ENCODE assay signal across 1 cellular context in the genomic region with DNA sequence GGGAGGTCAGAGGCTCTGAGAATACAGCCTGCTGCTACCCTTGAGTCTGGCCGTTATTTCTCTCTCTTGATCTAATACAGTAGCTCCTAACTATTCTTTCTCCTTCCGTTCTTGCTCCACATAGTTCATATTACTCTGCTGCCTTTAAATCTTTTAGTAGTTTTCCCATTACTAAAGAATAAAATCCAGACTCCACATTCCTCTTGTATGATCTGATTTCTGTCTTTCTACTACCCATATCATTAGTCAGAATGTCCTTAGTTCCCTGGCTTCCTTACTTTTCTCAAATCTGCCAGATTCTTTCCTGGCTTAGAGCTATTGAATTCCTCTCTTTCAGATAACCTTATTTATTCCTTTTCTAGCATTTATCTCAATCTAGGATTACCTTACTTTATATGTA.
TF ChIP-seq lines count a peak whose summit lies in the region.

No MANE protein-coding gene starts in this region.

TF ChIP-seq in SK-N-SH, 30 proteins besides CTCF, POLR2A, EP300 and RAD21:
- TF ChIP-seq GABPA (IDR thresholded peaks at IDR 0.05; ENCODE audit: low read depth) (no peak), NRF1 (IDR thresholded peaks at IDR 0.05; ENCODE audit: low read depth, low read length) (no peak), MXI1 (IDR thresholded peaks at IDR 0.05; ENCODE audit: low read depth, low read length) (no peak), GATA2 (CRISPR knock-in tag; IDR thresholded peaks at IDR 0.05) (no peak), RXRA (IDR thresholded peaks at IDR 0.05; ENCODE audit: borderline replicate concordance, low read depth) (no peak), SMC3 (IDR thresholded peaks at IDR 0.05; ENCODE audit: low read depth, low read length) (no peak), TCF12 (IDR thresholded peaks at IDR 0.05) (peak; percentile 31; the same call in 1 of the 2 replicates), POLR2AphosphoS5 (IDR thresholded peaks at IDR 0.05; ENCODE audit: low read depth, low read length) (no peak), CHD2 (IDR thresholded peaks at IDR 0.05; ENCODE audit: low read length, partially characterized antibody) (no peak), RCOR1 (IDR thresholded peaks at IDR 0.05; ENCODE audit: low read length) (no peak), FOSL2 (IDR thresholded peaks at IDR 0.05; ENCODE audit: borderline replicate concordance, low read depth) (no peak)
- TF ChIP-seq, protein P1, sequence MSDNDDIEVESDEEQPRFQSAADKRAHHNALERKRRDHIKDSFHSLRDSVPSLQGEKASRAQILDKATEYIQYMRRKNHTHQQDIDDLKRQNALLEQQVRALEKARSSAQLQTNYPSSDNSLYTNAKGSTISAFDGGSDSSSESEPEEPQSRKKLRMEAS (IDR thresholded peaks at IDR 0.05; ENCODE audit: low read depth), result no peak
- TF ChIP-seq, protein P2, sequence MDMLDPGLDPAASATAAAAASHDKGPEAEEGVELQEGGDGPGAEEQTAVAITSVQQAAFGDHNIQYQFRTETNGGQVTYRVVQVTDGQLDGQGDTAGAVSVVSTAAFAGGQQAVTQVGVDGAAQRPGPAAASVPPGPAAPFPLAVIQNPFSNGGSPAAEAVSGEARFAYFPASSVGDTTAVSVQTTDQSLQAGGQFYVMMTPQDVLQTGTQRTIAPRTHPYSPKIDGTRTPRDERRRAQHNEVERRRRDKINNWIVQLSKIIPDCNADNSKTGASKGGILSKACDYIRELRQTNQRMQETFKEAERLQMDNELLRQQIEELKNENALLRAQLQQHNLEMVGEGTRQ (IDR thresholded peaks at IDR 0.05; ENCODE audit: borderline replicate concordance, low read depth, low read length), result no peak
- TF ChIP-seq, protein P3, sequence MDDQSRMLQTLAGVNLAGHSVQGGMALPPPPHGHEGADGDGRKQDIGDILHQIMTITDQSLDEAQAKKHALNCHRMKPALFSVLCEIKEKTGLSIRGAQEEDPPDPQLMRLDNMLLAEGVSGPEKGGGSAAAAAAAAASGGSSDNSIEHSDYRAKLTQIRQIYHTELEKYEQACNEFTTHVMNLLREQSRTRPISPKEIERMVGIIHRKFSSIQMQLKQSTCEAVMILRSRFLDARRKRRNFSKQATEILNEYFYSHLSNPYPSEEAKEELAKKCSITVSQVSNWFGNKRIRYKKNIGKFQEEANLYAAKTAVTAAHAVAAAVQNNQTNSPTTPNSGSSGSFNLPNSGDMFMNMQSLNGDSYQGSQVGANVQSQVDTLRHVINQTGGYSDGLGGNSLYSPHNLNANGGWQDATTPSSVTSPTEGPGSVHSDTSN (IDR thresholded peaks at IDR 0.05), result peak; percentile 34; the same call in 1 of the 2 replicates
